8 cellular contexts compared by ENCODE assay signal in the genomic region with DNA sequence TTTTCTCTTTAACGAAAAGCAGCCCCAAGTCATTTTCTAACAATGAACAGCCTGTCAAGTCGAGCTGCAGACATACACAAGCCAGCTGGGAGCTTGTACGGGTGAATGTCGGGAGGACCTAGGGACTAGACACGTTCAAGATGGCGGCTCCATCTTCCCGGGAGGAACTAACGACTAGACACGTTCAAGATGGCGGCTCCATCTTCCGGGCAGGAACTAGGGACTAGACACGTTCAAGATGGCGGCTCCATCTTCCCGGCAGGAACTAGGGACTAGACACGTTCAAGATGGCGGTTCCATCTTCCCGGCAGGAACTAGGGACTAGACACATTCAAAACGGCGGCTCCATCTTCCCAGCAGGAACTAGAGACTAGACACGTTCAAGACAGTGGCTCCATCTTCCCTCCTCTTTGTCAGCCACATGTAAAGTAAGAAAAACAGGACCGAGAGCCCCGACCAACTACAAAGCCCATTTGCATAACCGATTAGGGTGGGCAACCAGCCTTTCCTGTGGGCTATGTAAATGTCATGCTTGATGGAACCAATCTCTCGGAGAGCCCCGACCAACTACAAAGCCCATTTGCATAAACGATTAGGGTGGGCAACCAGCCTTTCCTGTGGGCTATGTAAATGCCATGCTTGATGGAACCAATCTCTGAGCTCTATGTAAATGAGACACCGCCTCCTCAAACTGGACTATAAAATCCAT.
A peak's percentile ranks its signal among the peaks of the same experiment; 100 is the strongest.
DNase-seq lines count a peak whose midpoint lies in the region; ATAC-seq, FAIRE-seq and TF ChIP-seq lines count a peak whose summit lies in the region.

No MANE protein-coding gene starts in this region.

- peak overlapping the region in 1 of 2 donors; percentile 79 for H3K27ac Mint-ChIP-seq in effector memory CD8-positive, alpha-beta T cell
- H3K27ac Mint-ChIP-seq in natural killer cell treated with Interleukin-12 subunit alpha and Interleukin-12 subunit beta and Interleukin-15 and Interleukin-18, amount 100 ng/mL, for 72 hours = peak overlapping the region; percentile 28 to 85

- peak overlapping the region; percentile 52 for H3K27ac ChIP-seq in OCI-LY3 (ENCODE audit: low read length)
- no peak overlapping the region for H3K27ac ChIP-seq in Karpas-422 (ENCODE audit: low read length)

- H2AFZ ChIP-seq in OCI-LY3 (ENCODE audit: low read depth, low read length) = peak overlapping the region; percentile 92
- no peak overlapping the region for H2AFZ ChIP-seq in Karpas-422 (ENCODE audit: low read length)

- H3K27me3 ChIP-seq in OCI-LY3 (ENCODE audit: low read depth, low read length) (no peaks in the 10 kb centered on the region), Karpas-422 (ENCODE audit: low read length) (no peaks in the 10 kb centered on the region)

- no peak for TF ChIP-seq CTCF in OCI-LY3 (IDR thresholded peaks at IDR 0.05; ENCODE audit: low read depth, low read length)

- H3K79me2 ChIP-seq in OCI-LY3 (ENCODE audit: low read length) (no peaks in the 10 kb centered on the region), Karpas-422 (ENCODE audit: low read length) (no peaks in the 10 kb centered on the region)

- H3K9me2 ChIP-seq in Karpas-422 (replicated peaks; ENCODE audit: insufficient read depth, low read length) = no peaks in the 10 kb centered on the region

- no peak for ATAC-seq in effector memory CD8-positive, alpha-beta T cell (replicated peaks)
- ATAC-seq in natural killer cell treated with Interleukin-12 subunit alpha and Interleukin-12 subunit beta and Interleukin-15 and Interleukin-18, amount 100 ng/mL, for 72 hours = peak in 1 of 2 donors; percentile 75

- H3K4me1 ChIP-seq in OCI-LY3 (ENCODE audit: low read length) (no peaks in the 10 kb centered on the region), Karpas-422 (ENCODE audit: low read length) (no peaks in the 10 kb centered on the region)

- peaks cover 0 to 3% of the 10 kb centered on the region in 2 donors for H3K4me1 Mint-ChIP-seq in effector memory CD8-positive, alpha-beta T cell (ENCODE audit: low read depth in 2 of 2)
- H3K4me1 Mint-ChIP-seq in natural killer cell treated with Interleukin-12 subunit alpha and Interleukin-12 subunit beta and Interleukin-15 and Interleukin-18, amount 100 ng/mL, for 72 hours (ENCODE audit: low read depth in 2 of 2) = peaks cover 9 to 13% of the 10 kb centered on the region in 2 donors

- DNase-seq in GM12891 (ENCODE audit: insufficient read length, low spot score) (no peak), Karpas-422 (no peak), NCI-H187 treated with DMSO at 0.1 percent for 48 hours (lab: John Stamatoyannopoulos, UW) (no peak), SIG-M5 treated with dmso at 0.1 percent for 504 hours (lab: John Stamatoyannopoulos, UW; ENCODE audit: unreplicated experiment) (no peak)
- DNase-seq in effector memory CD8-positive, alpha-beta T cell = peak in 1 of 3 experiments; percentile 11
- DNase-seq in natural killer cell treated with Interleukin-12 subunit alpha and Interleukin-12 subunit beta and Interleukin-15 and Interleukin-18, amount 100 ng/mL, for 72 hours (ENCODE audit: low spot score) = peak; percentile 69
- no peak for DNase-seq in NK-92 treated with Interleukin-12 subunit alpha and Interleukin-12 subunit beta, amount 100 ng/mL, for 24 hours (lab: John Stamatoyannopoulos, UW)

- H4K20me1 ChIP-seq in OCI-LY3 (ENCODE audit: insufficient read depth, low read length) (no peaks in the 10 kb centered on the region), Karpas-422 (ENCODE audit: insufficient read depth, low read depth, low read length) (no peaks in the 10 kb centered on the region)

- peaks cover 4 to 6% of the 10 kb centered on the region in 2 donors for H3K9me3 Mint-ChIP-seq in effector memory CD8-positive, alpha-beta T cell
- peaks cover 6% of the 10 kb centered on the region for H3K9me3 Mint-ChIP-seq in natural killer cell treated with Interleukin-12 subunit alpha and Interleukin-12 subunit beta and Interleukin-15 and Interleukin-18, amount 100 ng/mL, for 72 hours

- TF ChIP-seq POLR2A in GM12891 (IDR thresholded peaks at IDR 0.05; ENCODE audit: low read depth, low read length) = no peak

- H3K36me3 ChIP-seq in OCI-LY3 (replicated peaks; ENCODE audit: low read depth, low read length) (peaks cover 5% of the 10 kb centered on the region), Karpas-422 (ENCODE audit: insufficient read depth, low read length) (no peaks in the 10 kb centered on the region)

- H3K9me3 ChIP-seq in OCI-LY3 (ENCODE audit: insufficient read depth, low read length) (no peaks in the 10 kb centered on the region), Karpas-422 (ENCODE audit: low read length) (peaks cover 6% of the 10 kb centered on the region; the same call in 1 of the 2 replicates)

- no peaks in the 10 kb centered on the region for H3K27me3 Mint-ChIP-seq in effector memory CD8-positive, alpha-beta T cell
- no peaks in the 10 kb centered on the region for H3K27me3 Mint-ChIP-seq in natural killer cell treated with Interleukin-12 subunit alpha and Interleukin-12 subunit beta and Interleukin-15 and Interleukin-18, amount 100 ng/mL, for 72 hours

- FAIRE-seq in GM12891 (lab: Jason Lieb, UNC) = peak; percentile 40

- H3K4me3 ChIP-seq in OCI-LY3 (ENCODE audit: low read length) (peak overlapping the region; percentile 80), Karpas-422 (ENCODE audit: low read length) (no peak overlapping the region)

- peak overlapping the region; percentile 63 for H3K4me2 ChIP-seq in OCI-LY3 (ENCODE audit: low read length)
- H3K4me2 ChIP-seq in Karpas-422 (ENCODE audit: low read depth, low read length, poor library complexity, severe bottlenecking) = no peak overlapping the region

- H3K36me3 Mint-ChIP-seq in effector memory CD8-positive, alpha-beta T cell (ENCODE audit: insufficient read depth) = peaks cover 13% of the 10 kb centered on the region
- peaks cover 7% of the 10 kb centered on the region for H3K36me3 Mint-ChIP-seq in natural killer cell treated with Interleukin-12 subunit alpha and Interleukin-12 subunit beta and Interleukin-15 and Interleukin-18, amount 100 ng/mL, for 72 hours

- H3K9ac ChIP-seq in OCI-LY3 (ENCODE audit: low read length) = peak overlapping the region; percentile 62
- no peak overlapping the region for H3K9ac ChIP-seq in Karpas-422 (ENCODE audit: low read length)

- H3K4me3 Mint-ChIP-seq in effector memory CD8-positive, alpha-beta T cell = peak overlapping the region; percentile 62 to 83
- peak overlapping the region; percentile 30 for H3K4me3 Mint-ChIP-seq in natural killer cell treated with Interleukin-12 subunit alpha and Interleukin-12 subunit beta and Interleukin-15 and Interleukin-18, amount 100 ng/mL, for 72 hours

TF ChIP-seq in GM12891, 5 proteins besides CTCF, POLR2A, EP300 and RAD21:
- no peak for TF ChIP-seq TAF1 (IDR thresholded peaks at IDR 0.05; ENCODE audit: low read depth, low read length)
- TF ChIP-seq POU2F2 (IDR thresholded peaks at IDR 0.05; ENCODE audit: low read depth, low read length) = 0 out of 2 replicates have a peak, but pooled peaks have one; percentile 21
- no peak for TF ChIP-seq PAX5 (IDR thresholded peaks at IDR 0.05; ENCODE audit: insufficient read depth, low read length, severe bottlenecking)
